8 cellular contexts compared by ENCODE assay signal in the genomic region with DNA sequence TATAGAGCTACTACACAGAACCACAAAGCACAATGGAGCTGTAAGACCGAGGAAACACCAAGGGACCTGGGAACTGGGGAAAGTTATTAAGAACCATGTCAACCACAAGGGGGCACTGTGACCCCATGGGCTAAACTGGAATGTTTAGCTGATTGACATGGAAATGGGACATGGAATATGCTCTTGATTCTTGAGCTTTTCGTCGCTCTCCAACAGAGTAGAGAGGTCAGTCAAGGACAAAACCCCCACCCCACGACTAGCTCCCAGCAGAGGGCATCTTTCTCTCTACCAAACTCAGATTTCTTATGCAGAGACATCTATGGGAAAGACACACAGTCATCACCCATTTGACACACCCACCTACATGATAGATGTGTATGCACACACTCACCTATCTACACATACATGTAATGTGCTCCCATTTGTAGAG. TPM values are rescaled to one million over a fixed set of nuclear protein-coding genes. Genes with fewer than 3 reads are reported as not detected.
DNase-seq lines count a peak whose midpoint lies in the region; ATAC-seq, FAIRE-seq and TF ChIP-seq lines count a peak whose summit lies in the region.

No MANE protein-coding gene starts in this region.

- H3K18ac ChIP-seq in H1 (ENCODE audit: extremely low read depth, low read length), result no peak overlapping the region
- no peak overlapping the region for H3K18ac ChIP-seq in mesendoderm (ENCODE audit: low read length)

- TF ChIP-seq RAD21 in H1 (IDR thresholded peaks at IDR 0.05 in 1 of 2, conservative IDR thresholded peaks at IDR 0.05 in 1 of 2; ENCODE audit: low read depth in 2 of 2, low read length in 2 of 2), result peak; percentile 98

- no peak overlapping the region for H3K27ac ChIP-seq in H1 (ENCODE audit: low read depth, low read length)
- H3K27ac ChIP-seq in mesendoderm (ENCODE audit: low read depth, low read length), result no peak overlapping the region

- H3K14ac ChIP-seq in H1 (ENCODE audit: insufficient read length), result no peak overlapping the region

- peaks cover 2 to 7% (median 5%) of the 10 kb centered on the region in 4 experiments; a peak in 5 of 7 replicates for H3K4me1 ChIP-seq in H1 (replicated peaks in 1 of 4; ENCODE audit: control insufficient read depth in 3 of 4, insufficient read depth in 4 of 4, low read length in 3 of 4)
- peaks cover 2% of the 10 kb centered on the region for H3K4me1 ChIP-seq in mesendoderm (ENCODE audit: control insufficient read depth, low read depth, low read length)

- peak; percentile 47 to 96 (median 93) for TF ChIP-seq CTCF in H1 (IDR thresholded peaks at IDR 0.05; ENCODE audit: control extremely low read depth in 1 of 3, insufficient read depth in 1 of 3, low read depth in 1 of 3, low read length in 3 of 3)

- no peak overlapping the region for H2BK12ac ChIP-seq in H1 (ENCODE audit: low read depth, low read length)

- H3K4me2 ChIP-seq in H1 (ENCODE audit: insufficient read depth in 1 of 2, low read depth in 2 of 2, low read length in 2 of 2) (no peak overlapping the region), mesendoderm (ENCODE audit: low read length) (no peak overlapping the region)

- no peak for TF ChIP-seq EP300 in H1 (IDR thresholded peaks at IDR 0.05; ENCODE audit: borderline replicate concordance in 1 of 2, low read depth in 2 of 2, low read length in 2 of 2)

- no peaks in the 10 kb centered on the region for H3K9me3 ChIP-seq in H1 (ENCODE audit: insufficient read depth in 2 of 2, low read depth in 1 of 2, low read length in 1 of 2)

- no peaks in the 10 kb centered on the region for H3K23me2 ChIP-seq in H1 (ENCODE audit: low read depth, low read length)

- peak; percentile 88 for FAIRE-seq in H1 (lab: Jason Lieb, UNC)

- no peaks in the 10 kb centered on the region for H3K79me2 ChIP-seq in H1 (ENCODE audit: control insufficient read depth in 1 of 2, insufficient read depth in 2 of 2, low read length in 2 of 2)
- H3K79me2 ChIP-seq in mesendoderm (ENCODE audit: control insufficient read depth, insufficient read depth, low read length), result no peaks in the 10 kb centered on the region

- no peak overlapping the region for H3K4me3 ChIP-seq in H1 (ENCODE audit: extremely low read depth in 1 of 4, insufficient read depth in 2 of 4, low read depth in 3 of 4, low read length in 4 of 4)
- no peak overlapping the region for H3K4me3 ChIP-seq in mesendoderm (ENCODE audit: low read length)

- H2BK15ac ChIP-seq in H1 (ENCODE audit: low read length), result no peak overlapping the region
- H2BK15ac ChIP-seq in mesendoderm (replicated peaks; ENCODE audit: low read depth), result no peak overlapping the region

- H3K4ac ChIP-seq in H1 (replicated peaks; ENCODE audit: insufficient read length, low read depth, low read length), result no peak overlapping the region
- no peak overlapping the region for H3K4ac ChIP-seq in mesendoderm (ENCODE audit: low read depth, low read length)

- H2AFZ ChIP-seq in H1 (ENCODE audit: low read length), result no peak overlapping the region

- H3K36me3 ChIP-seq in H1 (ENCODE audit: control insufficient read depth in 2 of 4, insufficient read depth in 4 of 4, low read length in 3 of 4) (peaks cover 0 to 2% (median 0%) of the 10 kb centered on the region in 4 experiments; a peak in 3 of 8 replicates), mesendoderm (ENCODE audit: control insufficient read depth, insufficient read depth, low read length) (no peaks in the 10 kb centered on the region)

- H2BK120ac ChIP-seq in H1 (replicated peaks; ENCODE audit: low read depth, low read length), result no peak overlapping the region
- no peak overlapping the region for H2BK120ac ChIP-seq in mesendoderm (ENCODE audit: low read depth, low read length)

- no peaks in the 10 kb centered on the region for H4K20me1 ChIP-seq in H1 (replicated peaks in 1 of 2; ENCODE audit: control insufficient read depth in 1 of 2, insufficient read depth in 2 of 2, low read length in 2 of 2)

- CTCF ChIA-PET in H1 (lab: Charles Lee; ENCODE audit: partially characterized antibody), result interaction anchor here (0.6 to 16.1 kb wide), 49 partner anchors 9 to 700 kb away, joined by 3 to 371 read pairs (median 6); a partner anchor contains a TSS

- ATAC-seq in HG03039 (IDR thresholded peaks at IDR 0.05; ENCODE audit: unreplicated experiment), result no peak

- no peak overlapping the region for H4K91ac ChIP-seq in H1 (replicated peaks; ENCODE audit: insufficient read length, low read length)

- H4K8ac ChIP-seq in H1 (ENCODE audit: extremely low read depth, insufficient read depth, low read length) (no peak overlapping the region), mesendoderm (ENCODE audit: low read depth, low read length) (no peak overlapping the region)

- H2AK5ac ChIP-seq in H1 (ENCODE audit: low read depth, low read length), result no peak overlapping the region
- H2AK5ac ChIP-seq in mesendoderm (ENCODE audit: low read length), result no peak overlapping the region

- H3K23ac ChIP-seq in H1 (ENCODE audit: insufficient read length) (no peak overlapping the region), mesendoderm (ENCODE audit: low read length) (no peak overlapping the region)

- 5% methylated on average over 4 of the region's 4 CpGs; no CpG with 5 or more reads in 1 of the 2 experiments for WGBS in H1 (ENCODE audit: extremely low coverage in 1 of 2, insufficient coverage in 1 of 2, insufficient read length in 1 of 2, insufficient replicate concordance in 2 of 2, low coverage in 1 of 2, low lambda C conversion rate in 2 of 2, missing lambda C conversion rate in 1 of 2), 2 experiments
- WGBS in mesendoderm (ENCODE audit: extremely low coverage, insufficient coverage, low lambda C conversion rate), result no CpG with 5 or more reads among the region's 4 CpGs

- H2BK5ac ChIP-seq in H1 (ENCODE audit: low read depth, low read length) (no peak overlapping the region), mesendoderm (ENCODE audit: low read length) (no peak overlapping the region)

- H3K79me1 ChIP-seq in H1 (ENCODE audit: low read depth, low read length) (no peaks in the 10 kb centered on the region), mesendoderm (ENCODE audit: low read length) (no peaks in the 10 kb centered on the region)

- H2BK20ac ChIP-seq in H1 (ENCODE audit: low read length), result no peak overlapping the region

- no peak for TF ChIP-seq POLR2A in H1 (IDR thresholded peaks at IDR 0.05; ENCODE audit: control extremely low read depth in 1 of 2, low read depth in 2 of 2, low read length in 2 of 2)

- H3K56ac ChIP-seq in H1 (replicated peaks; ENCODE audit: insufficient read length, low read depth, low read length) (no peak overlapping the region), mesendoderm (ENCODE audit: low read length) (peak overlapping the region; percentile 53)

- H4K5ac ChIP-seq in H1 (ENCODE audit: insufficient read length, low read depth, low read length), result no peak overlapping the region
- H4K5ac ChIP-seq in mesendoderm (ENCODE audit: low read length), result no peak overlapping the region

- DNase-seq in DMS53 treated with DMSO at 0.1 percent for 48 hours (lab: John Stamatoyannopoulos, UW; ENCODE audit: unreplicated experiment), result peak; percentile 35
- DNase-seq in HT-29 (ENCODE audit: low spot score), result peak; percentile 91
- peak; percentile 20 for DNase-seq in NOMO-1 treated with dmso at 0.1 percent for 144 hours (lab: John Stamatoyannopoulos, UW; ENCODE audit: unreplicated experiment)
- peak; percentile 91 for DNase-seq in activated CD8-positive, alpha-beta memory T cell treated with anti-CD3 and anti-CD28 coated beads for 24 hours
- DNase-seq in H1 (ENCODE audit: low read depth in 1 of 2, low spot score in 2 of 2), result peak; percentile 82 to 93
- peak; percentile 94 for DNase-seq in mesendoderm
- peak; percentile 32 to 62 for DNase-seq in stimulated activated CD8-positive, alpha-beta memory T cell treated with anti-CD3 and anti-CD28 coated beads, Interleukin-15, amount 100 ng/mL, for 4 hours (ENCODE audit: low read depth in 2 of 2)

- POLR2A ChIA-PET in H1 (lab: Charles Lee; ENCODE audit: partially characterized antibody), result interaction anchor here (0.5 to 2.8 kb wide), 17 partner anchors 9 to 200 kb away, joined by 3 to 36 read pairs (median 5); a partner anchor contains a TSS

- H3K9ac ChIP-seq in H1 (replicated peaks in 1 of 4; ENCODE audit: extremely low read depth in 1 of 4, low read depth in 3 of 4, low read length in 3 of 4) (no peak overlapping the region), mesendoderm (ENCODE audit: low read length) (no peak overlapping the region)

- H3K27me3 ChIP-seq in H1 (replicated peaks in 1 of 4; ENCODE audit: control insufficient read depth in 3 of 4, extremely low read depth in 1 of 4, insufficient read depth in 3 of 4, low read length in 3 of 4) (no peaks in the 10 kb centered on the region; a peak in 1 of 7 replicates), mesendoderm (ENCODE audit: insufficient read depth, low read length, poor library complexity) (no peaks in the 10 kb centered on the region)

RNA-seq across cellular contexts. Expression of a gene that starts 10.1 kb away (rescaled TPM):
- 16.0 and 18.1 TPM in 2 replicates for total RNA-seq in HT-29 (2014; rRNA removed; shearing (Covaris generic))
- 27.2 and 29.9 TPM in 2 replicates for total RNA-seq in H1 (2021; fragmentation: NEBNext Ultra II Directional; extraction: Animal tissue kit (Norgen Biotek cat#: 25700))
- 48.6 and 65.0 TPM in 2 replicates for polyA plus RNA-seq in H1 (2011; rRNA removed)
- 74.5 TPM for polyA plus RNA-seq in H1 (2011; cell fraction: cytosol; rRNA removed)
- polyA plus RNA-seq in H1 (2011; cell fraction: nucleus; rRNA removed), result 117 TPM
- polyA plus RNA-seq in H1 (2012, experiment 1 of 2), result 22.5 to 36.8 TPM (median 32.4 TPM) in 4 replicates
- polyA plus RNA-seq in H1 (2012, experiment 2 of 2), result 33.2 TPM
- polyA plus RNA-seq in H1 (2013, experiment 1 of 2), result 18.1 TPM
- polyA plus RNA-seq in H1 (2013, experiment 2 of 2), result 15.8 TPM
- 33.5 and 45.8 TPM in 2 replicates for polyA minus RNA-seq in H1 (2011; rRNA and poly(A)+ RNA removed)
- polyA minus RNA-seq in H1 (2011; cell fraction: cytosol; rRNA and poly(A)+ RNA removed), result 19.1 TPM
- polyA minus RNA-seq in H1 (2011; cell fraction: nucleus; rRNA and poly(A)+ RNA removed), result 45.5 TPM
- 22.2 TPM for polyA plus RNA-seq in mesendoderm (2013, experiment 1 of 2)
- polyA plus RNA-seq in mesendoderm (2013, experiment 2 of 2), result 22.7 TPM

RNA-seq across cellular contexts. Expression of a gene that starts 15.2 kb away (rescaled TPM):
- total RNA-seq in HT-29 (2014; rRNA removed; shearing (Covaris generic)), result not detected in 2 replicates
- 0.34 TPM in 1 of 2 replicates, not detected in the other for total RNA-seq in H1 (2021; fragmentation: NEBNext Ultra II Directional; extraction: Animal tissue kit (Norgen Biotek cat#: 25700))
- not detected in 2 replicates for polyA plus RNA-seq in H1 (2011; rRNA removed)
- polyA plus RNA-seq in H1 (2011; cell fraction: cytosol; rRNA removed), result 0.34 TPM
- 0.43 TPM for polyA plus RNA-seq in H1 (2011; cell fraction: nucleus; rRNA removed)
- polyA plus RNA-seq in H1 (2012, experiment 1 of 2), result not detected in 4 replicates
- polyA plus RNA-seq in H1 (2012, experiment 2 of 2), result not detected
- 0.14 TPM for polyA plus RNA-seq in H1 (2013, experiment 1 of 2)
- 0.13 TPM for polyA plus RNA-seq in H1 (2013, experiment 2 of 2)
- not detected in 2 replicates for polyA minus RNA-seq in H1 (2011; rRNA and poly(A)+ RNA removed)
- polyA minus RNA-seq in H1 (2011; cell fraction: cytosol; rRNA and poly(A)+ RNA removed), result not detected
- polyA minus RNA-seq in H1 (2011; cell fraction: nucleus; rRNA and poly(A)+ RNA removed), result 0.90 TPM
- polyA plus RNA-seq in mesendoderm (2013, experiment 1 of 2), result 0.06 TPM
- polyA plus RNA-seq in mesendoderm (2013, experiment 2 of 2), result not detected

RNA-seq across cellular contexts. Expression of a gene that starts 15.7 kb away (rescaled TPM):
- total RNA-seq in HT-29 (2014; rRNA removed; shearing (Covaris generic)), result not detected in 2 replicates
- 0.22 TPM in 1 of 2 replicates, not detected in the other for total RNA-seq in H1 (2021; fragmentation: NEBNext Ultra II Directional; extraction: Animal tissue kit (Norgen Biotek cat#: 25700))
- 0.14 and 0.31 TPM in 2 replicates for polyA plus RNA-seq in H1 (2011; rRNA removed)
- 0.09 TPM for polyA plus RNA-seq in H1 (2011; cell fraction: cytosol; rRNA removed)
- 0.29 TPM for polyA plus RNA-seq in H1 (2011; cell fraction: nucleus; rRNA removed)
- polyA plus RNA-seq in H1 (2012, experiment 1 of 2), result 0.19 to 0.43 TPM in 2 of 4 replicates, not detected in the others
- polyA plus RNA-seq in H1 (2012, experiment 2 of 2), result 0.21 TPM
- 0.06 TPM for polyA plus RNA-seq in H1 (2013, experiment 1 of 2)
- polyA plus RNA-seq in H1 (2013, experiment 2 of 2), result 0.07 TPM
- polyA minus RNA-seq in H1 (2011; rRNA and poly(A)+ RNA removed), result 0.13 TPM in 1 of 2 replicates, not detected in the other
- not detected for polyA minus RNA-seq in H1 (2011; cell fraction: cytosol; rRNA and poly(A)+ RNA removed)
- not detected for polyA minus RNA-seq in H1 (2011; cell fraction: nucleus; rRNA and poly(A)+ RNA removed)
- 0.03 TPM for polyA plus RNA-seq in mesendoderm (2013, experiment 1 of 2)
- polyA plus RNA-seq in mesendoderm (2013, experiment 2 of 2), result 0.04 TPM

RNA-seq across cellular contexts. Expression of a gene that starts 19.8 kb away (rescaled TPM):
- total RNA-seq in HT-29 (2014; rRNA removed; shearing (Covaris generic)), result not detected in 2 replicates
- not detected in 2 replicates for total RNA-seq in H1 (2021; fragmentation: NEBNext Ultra II Directional; extraction: Animal tissue kit (Norgen Biotek cat#: 25700))
- polyA plus RNA-seq in H1 (2011; rRNA removed), result 0.05 TPM in 1 of 2 replicates, not detected in the other
- not detected for polyA plus RNA-seq in H1 (2011; cell fraction: cytosol; rRNA removed)
- not detected for polyA plus RNA-seq in H1 (2011; cell fraction: nucleus; rRNA removed)
- not detected in 4 replicates for polyA plus RNA-seq in H1 (2012, experiment 1 of 2)
- not detected for polyA plus RNA-seq in H1 (2012, experiment 2 of 2)
- not detected for polyA plus RNA-seq in H1 (2013, experiment 1 of 2)
- not detected for polyA plus RNA-seq in H1 (2013, experiment 2 of 2)
- polyA minus RNA-seq in H1 (2011; rRNA and poly(A)+ RNA removed), result 0.17 TPM in 1 of 2 replicates, not detected in the other
- not detected for polyA minus RNA-seq in H1 (2011; cell fraction: cytosol; rRNA and poly(A)+ RNA removed)
- not detected for polyA minus RNA-seq in H1 (2011; cell fraction: nucleus; rRNA and poly(A)+ RNA removed)
- polyA plus RNA-seq in mesendoderm (2013, experiment 1 of 2), result not detected
- polyA plus RNA-seq in mesendoderm (2013, experiment 2 of 2), result not detected

RNA-seq across cellular contexts. Expression of a gene that starts 25.0 kb away (rescaled TPM):
- 47.1 and 49.6 TPM in 2 replicates for total RNA-seq in HT-29 (2014; rRNA removed; shearing (Covaris generic))
- 73.8 and 75.8 TPM in 2 replicates for total RNA-seq in H1 (2021; fragmentation: NEBNext Ultra II Directional; extraction: Animal tissue kit (Norgen Biotek cat#: 25700))
- 138 and 145 TPM in 2 replicates for polyA plus RNA-seq in H1 (2011; rRNA removed)
- polyA plus RNA-seq in H1 (2011; cell fraction: cytosol; rRNA removed), result 128 TPM
- polyA plus RNA-seq in H1 (2011; cell fraction: nucleus; rRNA removed), result 288 TPM
- polyA plus RNA-seq in H1 (2012, experiment 1 of 2), result 87.7 to 100 TPM (median 93.7 TPM) in 4 replicates
- 116 TPM for polyA plus RNA-seq in H1 (2012, experiment 2 of 2)
- polyA plus RNA-seq in H1 (2013, experiment 1 of 2), result 120 TPM
- polyA plus RNA-seq in H1 (2013, experiment 2 of 2), result 112 TPM
- polyA minus RNA-seq in H1 (2011; rRNA and poly(A)+ RNA removed), result 74.6 and 74.9 TPM in 2 replicates
- polyA minus RNA-seq in H1 (2011; cell fraction: cytosol; rRNA and poly(A)+ RNA removed), result 25.0 TPM
- polyA minus RNA-seq in H1 (2011; cell fraction: nucleus; rRNA and poly(A)+ RNA removed), result 67.4 TPM
- 74.8 TPM for polyA plus RNA-seq in mesendoderm (2013, experiment 1 of 2)
- polyA plus RNA-seq in mesendoderm (2013, experiment 2 of 2), result 69.2 TPM

Comparison
In these comparisons a context has a peak if more than half of its experiments do, and no peak if none do; other contexts are left out.
1. DNase-seq: peak in every context shown above with its lines; median percentile 94 in mesendoderm; 91 in HT-29; 91 in activated CD8-positive, alpha-beta memory T cell treated with anti-CD3 and anti-CD28 coated beads for 24 hours; 88 in H1; 47 in stimulated activated CD8-positive, alpha-beta memory T cell treated with anti-CD3 and anti-CD28 coated beads, Interleukin-15, amount 100 ng/mL, for 4 hours; 35 in DMS53 treated with DMSO at 0.1 percent for 48 hours; 20 in NOMO-1 treated with dmso at 0.1 percent for 144 hours.